In genomic region chr20:20463933-20464374, GRCh38 we compare ENCODE assay signal across 11 cellular contexts.
DNase-seq lines count a peak whose midpoint lies in the region; ATAC-seq, FAIRE-seq and TF ChIP-seq lines count a peak whose summit lies in the region.
"Had no signal": no experiment of that assay in that cellular context is flagged by ENCODE, and none has a peak within 500 bp of the region (broad histone marks: within the 10 kb centered on the region; RNA-seq: fewer than 3 reads in every experiment).

No MANE protein-coding gene starts in this region.

- H3K27me3 ChIP-seq in BLaER1 treated with 17β-estradiol and CSF1 and Interleukin-3, amounts not matched to agents 10 nM and 100 nM = peaks cover 10 to 46% (median 15%) of the 10 kb centered on the region in 11 experiments; a peak in 19 of 22 replicates
- H3K27me3 ChIP-seq: SJSA1 had no signal

- H3K4me3 ChIP-seq in BLaER1 treated with 17β-estradiol and CSF1 and Interleukin-3, amounts not matched to agents 10 nM and 100 nM = no peak overlapping the region
- H3K4me3 ChIP-seq: SJSA1 had no signal

- H3K36me3 ChIP-seq in BLaER1 treated with 17β-estradiol and CSF1 and Interleukin-3, amounts not matched to agents 10 nM and 100 nM = peaks cover 0 to 20% (median 0%) of the 10 kb centered on the region in 11 experiments; a peak in 6 of 22 replicates
- H3K36me3 ChIP-seq: SJSA1 had no signal

- peaks cover 8 to 13% of the 10 kb centered on the region in 2 donors for H3K4me1 Mint-ChIP-seq in natural killer cell

- peak overlapping the region; percentile 36 to 99 (median 86) for H3K4me2 ChIP-seq in BLaER1 treated with 17β-estradiol and CSF1 and Interleukin-3, amounts not matched to agents 10 nM and 100 nM

- no peak for FAIRE-seq in urothelium cell line (lab: Jason Lieb, UNC)

- H4K20me1 ChIP-seq in BLaER1 treated with 17β-estradiol and CSF1 and Interleukin-3, amounts not matched to agents 10 nM and 100 nM = peaks cover 0 to 16% (median 8%) of the 10 kb centered on the region in 11 experiments; a peak in 11 of 22 replicates

- DNase-seq in NCI-H146 (lab: John Stamatoyannopoulos, UW) (peak; percentile 96), globus pallidus (ENCODE audit: low spot score) (peak; percentile 84), urothelium cell line (ENCODE audit: low spot score) (no peak), natural killer cell (no peak), AG08396 (ENCODE audit: low spot score) (no peak)
- no peak for DNase-seq in activated CD4-positive, CD25-positive, alpha-beta regulatory T cell (lab: John Stamatoyannopoulos, UW)
- DNase-seq: DMS79 had no signal

- no peaks in the 10 kb centered on the region for H3K9me3 Mint-ChIP-seq in natural killer cell

- H3K4me3 Mint-ChIP-seq in natural killer cell = no peak overlapping the region
- H3K4me3 Mint-ChIP-seq: activated naive CD8-positive, alpha-beta T cell had no signal

- H3K9me3 ChIP-seq in BLaER1 treated with 17β-estradiol and CSF1 and Interleukin-3, amounts not matched to agents 10 nM and 100 nM (replicated peaks in 1 of 11) = no peaks in the 10 kb centered on the region
- H3K9me3 ChIP-seq: SJSA1 had no signal

- H3K4me1 ChIP-seq in BLaER1 treated with 17β-estradiol and CSF1 and Interleukin-3, amounts not matched to agents 10 nM and 100 nM = peaks cover 46 to 66% (median 52%) of the 10 kb centered on the region in 10 experiments
- H3K4me1 ChIP-seq: SJSA1 had no signal

- intact Hi-C loops in natural killer cell (cut with micrococcal nuclease) = no loop called here

- H3K27me3 Mint-ChIP-seq in natural killer cell (ENCODE audit: low read depth in 2 of 2) = no peaks in the 10 kb centered on the region
- H3K27me3 Mint-ChIP-seq: activated naive CD8-positive, alpha-beta T cell had no signal

- no peak for TF ChIP-seq CTCF in natural killer cell (IDR thresholded peaks at IDR 0.05)

- H3K27ac Mint-ChIP-seq in natural killer cell = no peak overlapping the region

- ATAC-seq in GM19455 (IDR thresholded peaks at IDR 0.05; ENCODE audit: unreplicated experiment) (peak; percentile 47), natural killer cell (no peak)

- H3K9ac ChIP-seq in BLaER1 treated with 17β-estradiol and CSF1 and Interleukin-3, amounts not matched to agents 10 nM and 100 nM = no peak overlapping the region

- no peaks in the 10 kb centered on the region for H3K36me3 Mint-ChIP-seq in natural killer cell

- H3K27ac ChIP-seq in BLaER1 treated with 17β-estradiol and CSF1 and Interleukin-3, amounts not matched to agents 10 nM and 100 nM = peak overlapping the region in 1 of 11 experiments; percentile 26; a peak in 1 of 22 replicates
- H3K27ac ChIP-seq: SJSA1 had no signal

Comparison
In these comparisons a context has a peak if more than half of its experiments do, and no peak if none do; other contexts are left out.
1. DNase-seq: peak in NCI-H146 (single experiment) and globus pallidus (single experiment); none in urothelium cell line (single experiment), natural killer cell (single experiment), AG08396 (single experiment) and activated CD4-positive, CD25-positive, alpha-beta regulatory T cell (0 of 4).